Comparison of ENCODE assay signal across 1 cellular context in the genomic region with DNA sequence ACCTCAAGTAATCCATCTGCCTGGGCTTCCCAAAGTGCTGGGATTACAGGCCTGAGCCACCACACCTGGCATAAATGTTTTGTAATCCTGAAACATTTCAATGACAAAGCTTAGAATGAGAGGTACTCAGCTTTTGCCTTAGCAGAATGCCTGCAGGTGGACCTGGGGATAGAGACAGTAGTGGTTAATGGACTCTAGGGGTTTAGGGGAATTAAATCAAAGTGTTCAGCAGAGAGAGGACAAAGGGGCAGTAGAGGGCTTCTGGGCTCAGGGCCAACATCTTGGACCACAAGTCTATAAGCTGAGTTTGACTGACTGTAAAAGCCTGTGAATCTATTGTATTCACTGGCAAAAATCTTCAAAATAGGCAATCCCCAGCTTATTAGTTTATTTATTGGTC.
TF ChIP-seq lines count a peak whose summit lies in the region.

No MANE protein-coding gene starts in this region.

TF ChIP-seq in HepG2, 621 proteins besides CTCF, POLR2A, EP300 and RAD21 (continued from another document):
- TF ChIP-seq, protein P1, sequence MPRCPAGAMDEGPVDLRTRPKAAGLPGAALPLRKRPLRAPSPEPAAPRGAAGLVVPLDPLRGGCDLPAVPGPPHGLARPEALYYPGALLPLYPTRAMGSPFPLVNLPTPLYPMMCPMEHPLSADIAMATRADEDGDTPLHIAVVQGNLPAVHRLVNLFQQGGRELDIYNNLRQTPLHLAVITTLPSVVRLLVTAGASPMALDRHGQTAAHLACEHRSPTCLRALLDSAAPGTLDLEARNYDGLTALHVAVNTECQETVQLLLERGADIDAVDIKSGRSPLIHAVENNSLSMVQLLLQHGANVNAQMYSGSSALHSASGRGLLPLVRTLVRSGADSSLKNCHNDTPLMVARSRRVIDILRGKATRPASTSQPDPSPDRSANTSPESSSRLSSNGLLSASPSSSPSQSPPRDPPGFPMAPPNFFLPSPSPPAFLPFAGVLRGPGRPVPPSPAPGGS (CRISPR knock-in tag; IDR thresholded peaks at IDR 0.05): 0 out of 2 replicates have a peak, but pooled peaks have one; percentile 41
- TF ChIP-seq REL (CRISPR knock-in tag; conservative IDR thresholded peaks at IDR 0.05): no peak
- TF ChIP-seq, protein P2, sequence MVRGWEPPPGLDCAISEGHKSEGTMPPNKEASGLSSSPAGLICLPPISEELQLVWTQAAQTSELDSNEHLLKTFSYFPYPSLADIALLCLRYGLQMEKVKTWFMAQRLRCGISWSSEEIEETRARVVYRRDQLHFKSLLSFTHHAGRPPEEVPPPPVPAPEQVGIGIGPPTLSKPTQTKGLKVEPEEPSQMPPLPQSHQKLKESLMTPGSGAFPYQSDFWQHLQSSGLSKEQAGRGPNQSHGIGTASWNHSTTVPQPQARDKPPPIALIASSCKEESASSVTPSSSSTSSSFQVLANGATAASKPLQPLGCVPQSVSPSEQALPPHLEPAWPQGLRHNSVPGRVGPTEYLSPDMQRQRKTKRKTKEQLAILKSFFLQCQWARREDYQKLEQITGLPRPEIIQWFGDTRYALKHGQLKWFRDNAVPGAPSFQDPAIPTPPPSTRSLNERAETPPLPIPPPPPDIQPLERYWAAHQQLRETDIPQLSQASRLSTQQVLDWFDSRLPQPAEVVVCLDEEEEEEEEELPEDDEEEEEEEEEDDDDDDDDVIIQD (CRISPR knock-in tag; IDR thresholded peaks at IDR 0.05; ENCODE audit: low read depth): no peak
- TF ChIP-seq, protein P3, sequence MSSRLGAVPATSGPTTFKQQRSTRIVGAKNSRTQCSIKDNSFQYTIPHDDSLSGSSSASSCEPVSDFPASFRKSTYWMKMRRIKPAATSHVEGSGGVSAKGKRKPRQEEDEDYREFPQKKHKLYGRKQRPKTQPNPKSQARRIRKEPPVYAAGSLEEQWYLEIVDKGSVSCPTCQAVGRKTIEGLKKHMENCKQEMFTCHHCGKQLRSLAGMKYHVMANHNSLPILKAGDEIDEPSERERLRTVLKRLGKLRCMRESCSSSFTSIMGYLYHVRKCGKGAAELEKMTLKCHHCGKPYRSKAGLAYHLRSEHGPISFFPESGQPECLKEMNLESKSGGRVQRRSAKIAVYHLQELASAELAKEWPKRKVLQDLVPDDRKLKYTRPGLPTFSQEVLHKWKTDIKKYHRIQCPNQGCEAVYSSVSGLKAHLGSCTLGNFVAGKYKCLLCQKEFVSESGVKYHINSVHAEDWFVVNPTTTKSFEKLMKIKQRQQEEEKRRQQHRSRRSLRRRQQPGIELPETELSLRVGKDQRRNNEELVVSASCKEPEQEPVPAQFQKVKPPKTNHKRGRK (CRISPR knock-in tag; IDR thresholded peaks at IDR 0.05): no peak
- TF ChIP-seq, protein P4, sequence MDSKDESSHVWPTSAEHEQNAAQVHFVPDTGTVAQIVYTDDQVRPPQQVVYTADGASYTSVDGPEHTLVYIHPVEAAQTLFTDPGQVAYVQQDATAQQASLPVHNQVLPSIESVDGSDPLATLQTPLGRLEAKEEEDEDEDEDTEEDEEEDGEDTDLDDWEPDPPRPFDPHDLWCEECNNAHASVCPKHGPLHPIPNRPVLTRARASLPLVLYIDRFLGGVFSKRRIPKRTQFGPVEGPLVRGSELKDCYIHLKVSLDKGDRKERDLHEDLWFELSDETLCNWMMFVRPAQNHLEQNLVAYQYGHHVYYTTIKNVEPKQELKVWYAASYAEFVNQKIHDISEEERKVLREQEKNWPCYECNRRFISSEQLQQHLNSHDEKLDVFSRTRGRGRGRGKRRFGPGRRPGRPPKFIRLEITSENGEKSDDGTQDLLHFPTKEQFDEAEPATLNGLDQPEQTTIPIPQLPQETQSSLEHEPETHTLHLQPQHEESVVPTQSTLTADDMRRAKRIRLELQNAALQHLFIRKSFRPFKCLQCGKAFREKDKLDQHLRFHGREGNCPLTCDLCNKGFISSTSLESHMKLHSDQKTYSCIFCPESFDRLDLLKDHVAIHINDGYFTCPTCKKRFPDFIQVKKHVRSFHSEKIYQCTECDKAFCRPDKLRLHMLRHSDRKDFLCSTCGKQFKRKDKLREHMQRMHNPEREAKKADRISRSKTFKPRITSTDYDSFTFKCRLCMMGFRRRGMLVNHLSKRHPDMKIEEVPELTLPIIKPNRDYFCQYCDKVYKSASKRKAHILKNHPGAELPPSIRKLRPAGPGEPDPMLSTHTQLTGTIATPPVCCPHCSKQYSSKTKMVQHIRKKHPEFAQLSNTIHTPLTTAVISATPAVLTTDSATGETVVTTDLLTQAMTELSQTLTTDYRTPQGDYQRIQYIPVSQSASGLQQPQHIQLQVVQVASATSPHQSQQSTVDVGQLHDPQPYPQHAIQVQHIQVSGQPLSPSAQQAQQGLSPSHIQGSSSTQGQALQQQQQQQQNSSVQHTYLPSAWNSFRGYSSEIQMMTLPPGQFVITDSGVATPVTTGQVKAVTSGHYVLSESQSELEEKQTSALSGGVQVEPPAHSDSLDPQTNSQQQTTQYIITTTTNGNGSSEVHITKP (CRISPR knock-in tag; IDR thresholded peaks at IDR 0.05; ENCODE audit: low read depth): no peak
- TF ChIP-seq KAT8 (CRISPR knock-in tag; IDR thresholded peaks at IDR 0.05): no peak
- TF ChIP-seq CCAR2 (optimal IDR thresholded peaks at IDR 0.05; ENCODE audit: low read depth, low read length): no peak
- no peak for TF ChIP-seq RELA (CRISPR knock-in tag; IDR thresholded peaks at IDR 0.05)
- TF ChIP-seq TOE1 (CRISPR knock-in tag; IDR thresholded peaks at IDR 0.05): no peak
- TF ChIP-seq ZNF205 (CRISPR knock-in tag; IDR thresholded peaks at IDR 0.05): no peak
- no peak for TF ChIP-seq ARHGAP35 (CRISPR knock-in tag; IDR thresholded peaks at IDR 0.05; ENCODE audit: borderline replicate concordance)
- no peak for TF ChIP-seq AGO1 (IDR thresholded peaks at IDR 0.05; ENCODE audit: low read depth, low read length, poor library complexity, severe bottlenecking)
- TF ChIP-seq, protein P5, sequence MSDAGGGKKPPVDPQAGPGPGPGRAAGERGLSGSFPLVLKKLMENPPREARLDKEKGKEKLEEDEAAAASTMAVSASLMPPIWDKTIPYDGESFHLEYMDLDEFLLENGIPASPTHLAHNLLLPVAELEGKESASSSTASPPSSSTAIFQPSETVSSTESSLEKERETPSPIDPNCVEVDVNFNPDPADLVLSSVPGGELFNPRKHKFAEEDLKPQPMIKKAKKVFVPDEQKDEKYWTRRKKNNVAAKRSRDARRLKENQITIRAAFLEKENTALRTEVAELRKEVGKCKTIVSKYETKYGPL (CRISPR knock-in tag; IDR thresholded peaks at IDR 0.05): no peak
- TF ChIP-seq DNMT1 (CRISPR knock-in tag; IDR thresholded peaks at IDR 0.05): no peak
- TF ChIP-seq, protein P6, sequence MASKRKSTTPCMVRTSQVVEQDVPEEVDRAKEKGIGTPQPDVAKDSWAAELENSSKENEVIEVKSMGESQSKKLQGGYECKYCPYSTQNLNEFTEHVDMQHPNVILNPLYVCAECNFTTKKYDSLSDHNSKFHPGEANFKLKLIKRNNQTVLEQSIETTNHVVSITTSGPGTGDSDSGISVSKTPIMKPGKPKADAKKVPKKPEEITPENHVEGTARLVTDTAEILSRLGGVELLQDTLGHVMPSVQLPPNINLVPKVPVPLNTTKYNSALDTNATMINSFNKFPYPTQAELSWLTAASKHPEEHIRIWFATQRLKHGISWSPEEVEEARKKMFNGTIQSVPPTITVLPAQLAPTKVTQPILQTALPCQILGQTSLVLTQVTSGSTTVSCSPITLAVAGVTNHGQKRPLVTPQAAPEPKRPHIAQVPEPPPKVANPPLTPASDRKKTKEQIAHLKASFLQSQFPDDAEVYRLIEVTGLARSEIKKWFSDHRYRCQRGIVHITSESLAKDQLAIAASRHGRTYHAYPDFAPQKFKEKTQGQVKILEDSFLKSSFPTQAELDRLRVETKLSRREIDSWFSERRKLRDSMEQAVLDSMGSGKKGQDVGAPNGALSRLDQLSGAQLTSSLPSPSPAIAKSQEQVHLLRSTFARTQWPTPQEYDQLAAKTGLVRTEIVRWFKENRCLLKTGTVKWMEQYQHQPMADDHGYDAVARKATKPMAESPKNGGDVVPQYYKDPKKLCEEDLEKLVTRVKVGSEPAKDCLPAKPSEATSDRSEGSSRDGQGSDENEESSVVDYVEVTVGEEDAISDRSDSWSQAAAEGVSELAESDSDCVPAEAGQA (IDR thresholded peaks at IDR 0.05; ENCODE audit: low read depth): no peak
- TF ChIP-seq, protein P6 (CRISPR knock-in tag; IDR thresholded peaks at IDR 0.05; ENCODE audit: borderline replicate concordance): no peak
- no peak for TF ChIP-seq TEAD3 (CRISPR knock-in tag; optimal IDR thresholded peaks at IDR 0.05; ENCODE audit: borderline replicate concordance)
- TF ChIP-seq, protein P7, sequence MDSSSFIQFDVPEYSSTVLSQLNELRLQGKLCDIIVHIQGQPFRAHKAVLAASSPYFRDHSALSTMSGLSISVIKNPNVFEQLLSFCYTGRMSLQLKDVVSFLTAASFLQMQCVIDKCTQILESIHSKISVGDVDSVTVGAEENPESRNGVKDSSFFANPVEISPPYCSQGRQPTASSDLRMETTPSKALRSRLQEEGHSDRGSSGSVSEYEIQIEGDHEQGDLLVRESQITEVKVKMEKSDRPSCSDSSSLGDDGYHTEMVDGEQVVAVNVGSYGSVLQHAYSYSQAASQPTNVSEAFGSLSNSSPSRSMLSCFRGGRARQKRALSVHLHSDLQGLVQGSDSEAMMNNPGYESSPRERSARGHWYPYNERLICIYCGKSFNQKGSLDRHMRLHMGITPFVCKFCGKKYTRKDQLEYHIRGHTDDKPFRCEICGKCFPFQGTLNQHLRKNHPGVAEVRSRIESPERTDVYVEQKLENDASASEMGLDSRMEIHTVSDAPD (CRISPR knock-in tag; IDR thresholded peaks at IDR 0.05): no peak
- TF ChIP-seq CEBPG (CRISPR knock-in tag; IDR thresholded peaks at IDR 0.05): no peak
- TF ChIP-seq, protein P8, sequence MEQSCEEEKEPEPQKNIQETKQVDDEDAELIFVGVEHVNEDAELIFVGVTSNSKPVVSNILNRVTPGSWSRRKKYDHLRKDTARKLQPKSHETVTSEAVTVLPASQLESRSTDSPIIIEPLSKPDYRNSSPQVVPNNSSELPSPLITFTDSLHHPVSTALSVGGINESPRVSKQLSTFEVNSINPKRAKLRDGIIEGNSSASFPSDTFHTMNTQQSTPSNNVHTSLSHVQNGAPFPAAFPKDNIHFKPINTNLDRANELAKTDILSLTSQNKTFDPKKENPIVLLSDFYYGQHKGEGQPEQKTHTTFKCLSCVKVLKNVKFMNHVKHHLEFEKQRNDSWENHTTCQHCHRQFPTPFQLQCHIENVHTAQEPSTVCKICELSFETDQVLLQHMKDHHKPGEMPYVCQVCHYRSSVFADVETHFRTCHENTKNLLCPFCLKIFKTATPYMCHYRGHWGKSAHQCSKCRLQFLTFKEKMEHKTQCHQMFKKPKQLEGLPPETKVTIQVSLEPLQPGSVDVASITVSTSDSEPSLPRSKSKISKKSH (CRISPR knock-in tag; IDR thresholded peaks at IDR 0.05; ENCODE audit: borderline replicate concordance): no peak
- TF ChIP-seq SKI (IDR thresholded peaks at IDR 0.05; ENCODE audit: partially characterized antibody): no peak
- no peak for TF ChIP-seq HDAC2 (CRISPR knock-in tag; IDR thresholded peaks at IDR 0.05)
- TF ChIP-seq AHR (CRISPR knock-in tag; IDR thresholded peaks at IDR 0.05): no peak
- TF ChIP-seq, protein P9, sequence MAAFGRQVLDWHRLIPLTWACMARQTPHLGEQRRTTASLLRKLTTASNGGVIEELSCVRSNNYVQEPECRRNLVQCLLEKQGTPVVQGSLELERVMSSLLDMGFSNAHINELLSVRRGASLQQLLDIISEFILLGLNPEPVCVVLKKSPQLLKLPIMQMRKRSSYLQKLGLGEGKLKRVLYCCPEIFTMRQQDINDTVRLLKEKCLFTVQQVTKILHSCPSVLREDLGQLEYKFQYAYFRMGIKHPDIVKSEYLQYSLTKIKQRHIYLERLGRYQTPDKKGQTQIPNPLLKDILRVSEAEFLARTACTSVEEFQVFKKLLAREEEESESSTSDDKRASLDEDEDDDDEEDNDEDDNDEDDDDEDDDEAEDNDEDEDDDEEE (CRISPR knock-in tag; IDR thresholded peaks at IDR 0.05): no peak
- no peak for TF ChIP-seq NR2F6 (IDR thresholded peaks at IDR 0.05)
- TF ChIP-seq NR2F6 (CRISPR knock-in tag; IDR thresholded peaks at IDR 0.05): 0 out of 2 replicates have a peak, but pooled peaks have one; percentile 4
- TF ChIP-seq ZNF670 (CRISPR knock-in tag; IDR thresholded peaks at IDR 0.05; ENCODE audit: borderline replicate concordance): no peak
- no peak for TF ChIP-seq ZNF556 (CRISPR knock-in tag; IDR thresholded peaks at IDR 0.05; ENCODE audit: borderline replicate concordance)
- no peak for TF ChIP-seq ZNF720 (CRISPR knock-in tag; IDR thresholded peaks at IDR 0.05)
- TF ChIP-seq ZNF547 (CRISPR knock-in tag; IDR thresholded peaks at IDR 0.05): 0 out of 2 replicates have a peak, but pooled peaks have one; percentile 37
- TF ChIP-seq, protein P10, sequence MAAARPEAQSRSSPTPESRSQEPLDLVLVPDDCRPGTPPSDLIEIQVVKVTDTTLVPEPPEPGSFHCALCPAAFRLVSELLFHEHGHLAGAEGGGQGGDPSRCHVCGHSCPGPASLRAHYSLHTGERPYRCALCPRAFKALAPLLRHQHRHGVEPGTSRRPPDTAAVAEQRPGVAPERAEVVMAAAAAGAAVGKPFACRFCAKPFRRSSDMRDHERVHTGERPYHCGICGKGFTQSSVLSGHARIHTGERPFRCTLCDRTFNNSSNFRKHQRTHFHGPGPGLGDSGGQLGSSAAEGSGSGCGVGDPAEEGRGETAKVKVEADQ (CRISPR knock-in tag; IDR thresholded peaks at IDR 0.05; ENCODE audit: borderline replicate concordance): 0 out of 2 replicates have a peak, but pooled peaks have one; percentile 34
- TF ChIP-seq SNAPC2 (CRISPR knock-in tag; IDR thresholded peaks at IDR 0.05): no peak
- TF ChIP-seq MIER2 (CRISPR knock-in tag; IDR thresholded peaks at IDR 0.05): no peak
- TF ChIP-seq PHF21A (CRISPR knock-in tag; IDR thresholded peaks at IDR 0.05): 0 out of 2 replicates have a peak, but pooled peaks have one; percentile 53
- TF ChIP-seq, protein P11, sequence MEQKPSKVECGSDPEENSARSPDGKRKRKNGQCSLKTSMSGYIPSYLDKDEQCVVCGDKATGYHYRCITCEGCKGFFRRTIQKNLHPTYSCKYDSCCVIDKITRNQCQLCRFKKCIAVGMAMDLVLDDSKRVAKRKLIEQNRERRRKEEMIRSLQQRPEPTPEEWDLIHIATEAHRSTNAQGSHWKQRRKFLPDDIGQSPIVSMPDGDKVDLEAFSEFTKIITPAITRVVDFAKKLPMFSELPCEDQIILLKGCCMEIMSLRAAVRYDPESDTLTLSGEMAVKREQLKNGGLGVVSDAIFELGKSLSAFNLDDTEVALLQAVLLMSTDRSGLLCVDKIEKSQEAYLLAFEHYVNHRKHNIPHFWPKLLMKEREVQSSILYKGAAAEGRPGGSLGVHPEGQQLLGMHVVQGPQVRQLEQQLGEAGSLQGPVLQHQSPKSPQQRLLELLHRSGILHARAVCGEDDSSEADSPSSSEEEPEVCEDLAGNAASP (CRISPR knock-in tag; IDR thresholded peaks at IDR 0.05; ENCODE audit: borderline replicate concordance): no peak
TF ChIP-seq in HepG2: peak in this region for 5.
